Comparison of ENCODE assay signal across 8 cellular contexts in the genomic region with DNA sequence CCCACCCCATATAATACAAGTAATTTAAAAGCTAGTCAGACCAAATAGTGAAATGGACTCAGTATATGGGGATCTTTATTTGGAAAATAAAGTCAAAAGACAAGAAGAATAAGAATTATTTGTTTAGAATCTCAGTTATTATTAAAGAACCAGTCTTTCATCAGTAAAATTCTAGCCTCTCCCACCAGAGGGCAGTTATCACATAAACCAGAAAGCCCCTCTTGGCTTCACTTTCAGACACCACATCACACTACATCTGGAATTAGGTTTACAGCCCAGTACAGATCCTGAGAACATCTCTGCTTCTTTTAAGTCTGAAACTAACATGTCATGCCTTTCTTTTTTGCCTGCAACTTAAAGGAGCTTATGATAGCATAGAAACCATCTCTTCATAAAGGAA. TPM values are rescaled to one million over a fixed set of nuclear protein-coding genes. Genes with fewer than 3 reads are reported as not detected.
A peak's percentile ranks its signal among the peaks of the same experiment; 100 is the strongest.
DNase-seq lines count a peak whose midpoint lies in the region; ATAC-seq and TF ChIP-seq lines count a peak whose summit lies in the region.

No MANE protein-coding gene starts in this region.

- DNase-seq in NCI-H526 (lab: John Stamatoyannopoulos, UW), result peak; percentile 0 to 3
- no peak for DNase-seq in NCI-H526 treated with DMSO at 0.1 percent for 48 hours (lab: John Stamatoyannopoulos, UW)
- peak; percentile 39 for DNase-seq in M059J (ENCODE audit: low read depth)
- no peak for DNase-seq in coronary artery (ENCODE audit: low spot score)
- DNase-seq in psoas muscle, result no peak
- DNase-seq in NCI-H1105 treated with DMSO at 0.1 percent for 48 hours (lab: John Stamatoyannopoulos, UW), result no peak
- no peak for DNase-seq in naive thymus-derived CD8-positive, alpha-beta T cell

- no peak overlapping the region for H3K27ac Mint-ChIP-seq in naive thymus-derived CD8-positive, alpha-beta T cell

- H3K4me3 ChIP-seq in coronary artery, result no peak overlapping the region
- no peak overlapping the region for H3K4me3 ChIP-seq in psoas muscle

- no peaks in the 10 kb centered on the region for H3K9me3 ChIP-seq in psoas muscle

- no peaks in the 10 kb centered on the region for H3K36me3 Mint-ChIP-seq in naive thymus-derived CD8-positive, alpha-beta T cell

- H3K9me3 Mint-ChIP-seq in naive thymus-derived CD8-positive, alpha-beta T cell, result no peaks in the 10 kb centered on the region

- TF ChIP-seq CTCF in coronary artery (IDR thresholded peaks at IDR 0.05) (peak; percentile 21), psoas muscle (IDR thresholded peaks at IDR 0.05) (peak; percentile 34)

- no peak overlapping the region for H3K4me3 Mint-ChIP-seq in naive thymus-derived CD8-positive, alpha-beta T cell

- intact Hi-C loops in psoas muscle (cut with DNase I), result loop anchor here in 1 of 2 donors (2.0 kb wide), 1 partner anchor 46 kb away; no protein-coding TSS in a partner anchor

- H3K27me3 ChIP-seq in psoas muscle (ENCODE audit: insufficient read depth in 3 of 3, low read length in 2 of 3), result no peaks in the 10 kb centered on the region

- POLR2A ChIA-PET in naive thymus-derived CD8-positive, alpha-beta T cell (lab: Charles Lee), result no interaction called here

- H3K36me3 ChIP-seq in psoas muscle (ENCODE audit: insufficient read depth in 1 of 2, low read depth in 1 of 2), result no peaks in the 10 kb centered on the region

- no peaks in the 10 kb centered on the region for H3K4me1 ChIP-seq in psoas muscle

- H3K27ac ChIP-seq in coronary artery (no peak overlapping the region), psoas muscle (no peak overlapping the region)

- peaks cover 6 to 27% (median 17%) of the 10 kb centered on the region in 4 donors for H3K4me1 Mint-ChIP-seq in naive thymus-derived CD8-positive, alpha-beta T cell

- ATAC-seq in psoas muscle, result peak in 2 of 4 donors; percentile 43 to 46
- ATAC-seq in HG03520 (IDR thresholded peaks at IDR 0.05; ENCODE audit: unreplicated experiment), result no peak
- no peak for ATAC-seq in naive thymus-derived CD8-positive, alpha-beta T cell

- H3K27me3 Mint-ChIP-seq in naive thymus-derived CD8-positive, alpha-beta T cell, result no peaks in the 10 kb centered on the region

RNA-seq across cellular contexts. Expression of a gene that starts 12.2 kb away (rescaled TPM):
- total RNA-seq in M059J (2014; rRNA removed; shearing (Covaris generic)), result 4.9 and 9.0 TPM in 2 replicates
- 100 to 1,000 TPM; 112 to 162 (median 151) TPM for total RNA-seq in psoas muscle
- 100 to 1,000 TPM in 1 of 3 donors, 10 to 100 TPM in 2; 37.7 to 139 (median 97.0) TPM for polyA plus RNA-seq in psoas muscle
- not detected for total RNA-seq in naive thymus-derived CD8-positive, alpha-beta T cell
- polyA plus RNA-seq in naive thymus-derived CD8-positive, alpha-beta T cell, result not detected

Comparison
In these comparisons a context has a peak if more than half of its experiments do, and no peak if none do; other contexts are left out.
1. DNase-seq: peak in NCI-H526 (2 of 2) and M059J (single experiment); none in NCI-H526 treated with DMSO at 0.1 percent for 48 hours (single experiment), coronary artery (single experiment), psoas muscle (0 of 2), NCI-H1105 treated with DMSO at 0.1 percent for 48 hours (single experiment) and naive thymus-derived CD8-positive, alpha-beta T cell (0 of 10).
2. RNA of a gene that starts 12.2 kb away (total RNA-seq): 112 to 162 TPM in psoas muscle; 4.9 to 9.0 TPM in M059J and not detected in naive thymus-derived CD8-positive, alpha-beta T cell; every median in the first group is over 10 times any median in the second.